18 cellular contexts compared by ENCODE assay signal in the genomic region with DNA sequence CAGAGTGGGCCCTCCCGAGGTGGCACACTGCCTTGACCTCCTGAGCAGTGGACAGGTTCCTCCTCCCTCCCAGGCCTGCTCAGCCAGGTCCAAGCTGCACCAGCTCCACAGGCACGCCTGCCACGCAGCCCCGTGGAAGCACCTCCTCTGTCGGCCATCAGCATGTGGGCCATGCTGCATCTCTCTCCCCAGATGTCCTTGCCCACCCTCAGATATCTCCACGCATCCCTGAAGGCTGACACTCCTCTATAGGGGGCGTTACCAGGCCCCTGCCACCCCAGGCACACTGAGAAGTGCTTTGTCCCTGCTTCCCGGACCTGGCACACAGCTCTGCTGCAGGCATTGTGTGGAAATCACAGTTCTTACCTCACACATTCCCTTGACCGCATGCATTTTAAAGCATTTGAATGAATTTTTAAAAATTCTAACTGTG.
A peak's percentile ranks its signal among the peaks of the same experiment; 100 is the strongest.
DNase-seq lines count a peak whose midpoint lies in the region; ATAC-seq, FAIRE-seq and TF ChIP-seq lines count a peak whose summit lies in the region.
"Had no signal": no experiment of that assay in that cellular context is flagged by ENCODE, and none has a peak within 500 bp of the region (broad histone marks: within the 10 kb centered on the region; RNA-seq: fewer than 3 reads in every experiment).

No MANE protein-coding gene starts in this region.

- H3K27me3 Mint-ChIP-seq in endodermal cell (ENCODE audit: insufficient read depth) (no peaks in the 10 kb centered on the region), neural progenitor cell (ENCODE audit: insufficient read depth, low read depth) (no peaks in the 10 kb centered on the region)
- peaks cover 39% of the 10 kb centered on the region for H3K27me3 Mint-ChIP-seq in stimulated activated memory B cell treated with anti-CD40 and anti-IgM and Interleukin-4, amounts not matched to agents 10 μg/mL and 1 μg/mL and 100 μg/mL, for 72 hours

- H3K9me3 Mint-ChIP-seq in endodermal cell (peaks cover 2% of the 10 kb centered on the region), neural progenitor cell (no peaks in the 10 kb centered on the region)
- no peaks in the 10 kb centered on the region for H3K9me3 Mint-ChIP-seq in stimulated activated memory B cell treated with anti-CD40 and anti-IgM and Interleukin-4, amounts not matched to agents 10 μg/mL and 1 μg/mL and 100 μg/mL, for 72 hours

- H4K20me1 ChIP-seq in neural progenitor cell (ENCODE audit: low read depth): no peaks in the 10 kb centered on the region

- peak; percentile 48 for ATAC-seq in stimulated activated memory B cell treated with anti-CD40 and anti-IgM and Interleukin-4, amounts not matched to agents 10 μg/mL and 1 μg/mL and 100 μg/mL, for 72 hours
- no peak for ATAC-seq in SK-N-SH treated with all-trans-retinoic acid at 6 μM for 48 hours
- ATAC-seq in HG02840 (IDR thresholded peaks at IDR 0.05; ENCODE audit: low FRiP score, unreplicated experiment): no peak
- ATAC-seq: Right ventricle myocardium inferior had no signal

- H3K4me1 ChIP-seq in endodermal cell (ENCODE audit: control insufficient read depth, insufficient read depth, low read length) (no peaks in the 10 kb centered on the region), neural progenitor cell (peaks cover 6% of the 10 kb centered on the region)
- H3K4me1 ChIP-seq: Peyer's patch had no signal

- H3K4me3 Mint-ChIP-seq in endodermal cell (no peak overlapping the region), neural progenitor cell (no peak overlapping the region)
- H3K4me3 Mint-ChIP-seq in stimulated activated memory B cell treated with anti-CD40 and anti-IgM and Interleukin-4, amounts not matched to agents 10 μg/mL and 1 μg/mL and 100 μg/mL, for 72 hours: no peak overlapping the region

- no peak overlapping the region for H3K4me2 ChIP-seq in neural progenitor cell

- H3K79me2 ChIP-seq in neural progenitor cell (ENCODE audit: low read depth): no peaks in the 10 kb centered on the region

- H3K36me3 Mint-ChIP-seq in endodermal cell (ENCODE audit: low read depth): no peaks in the 10 kb centered on the region
- H3K36me3 Mint-ChIP-seq in neural progenitor cell: no peaks in the 10 kb centered on the region
- H3K36me3 Mint-ChIP-seq in stimulated activated memory B cell treated with anti-CD40 and anti-IgM and Interleukin-4, amounts not matched to agents 10 μg/mL and 1 μg/mL and 100 μg/mL, for 72 hours: no peaks in the 10 kb centered on the region

- H3K9ac ChIP-seq in endodermal cell (ENCODE audit: extremely low read depth, low read length, poor library complexity, severe bottlenecking) (no peak overlapping the region), neural progenitor cell (no peak overlapping the region)
- H3K9ac ChIP-seq: GM23248 had no signal

- WGBS in endodermal cell (ENCODE audit: insufficient coverage in 1 of 2, insufficient read length in 1 of 2), 2 experiments: 80 to 100% methylated on average over 1 to 9 of the region's 9 CpGs

- H3K4me1 Mint-ChIP-seq in endodermal cell (peaks cover 8% of the 10 kb centered on the region), neural progenitor cell (peaks cover 21% of the 10 kb centered on the region)
- H3K4me1 Mint-ChIP-seq in stimulated activated memory B cell treated with anti-CD40 and anti-IgM and Interleukin-4, amounts not matched to agents 10 μg/mL and 1 μg/mL and 100 μg/mL, for 72 hours: peaks cover 12% of the 10 kb centered on the region

- H3K36me3 ChIP-seq in endodermal cell (ENCODE audit: control insufficient read depth, insufficient read depth, low read length): no peaks in the 10 kb centered on the region
- no peaks in the 10 kb centered on the region for H3K36me3 ChIP-seq in neural progenitor cell
- H3K36me3 ChIP-seq: Peyer's patch had no signal

- H3K4me3 ChIP-seq in endodermal cell (ENCODE audit: low read length): no peak overlapping the region
- no peak overlapping the region for H3K4me3 ChIP-seq in neural progenitor cell
- H3K4me3 ChIP-seq: GM23248, Peyer's patch had no signal

- no peak overlapping the region for H3K27ac ChIP-seq in endodermal cell (ENCODE audit: low read depth, low read length)
- H3K27ac ChIP-seq in neural progenitor cell: no peak overlapping the region
- H3K27ac ChIP-seq: GM23248, Peyer's patch had no signal

- no peak overlapping the region for H2AFZ ChIP-seq in neural progenitor cell (replicated peaks)
- H2AFZ ChIP-seq: GM23248 had no signal

- TF ChIP-seq CTCF in endodermal cell (conservative IDR thresholded peaks at IDR 0.05): peak; percentile 19
- TF ChIP-seq CTCF in neural progenitor cell (IDR thresholded peaks at IDR 0.05): no peak

- H3F3A ChIP-seq in neural progenitor cell (ENCODE audit: low read depth): no peaks in the 10 kb centered on the region

- FAIRE-seq in HTR-8/SVneo (lab: Jason Lieb, UNC): peak; percentile 57
- FAIRE-seq: GM18507 had no signal

- H3K27ac Mint-ChIP-seq in endodermal cell (no peak overlapping the region), neural progenitor cell (peak overlapping the region; percentile 73)
- H3K27ac Mint-ChIP-seq in stimulated activated memory B cell treated with anti-CD40 and anti-IgM and Interleukin-4, amounts not matched to agents 10 μg/mL and 1 μg/mL and 100 μg/mL, for 72 hours: no peak overlapping the region

- DNase-seq in HTR-8/SVneo (ENCODE audit: insufficient read length, low spot score) (no peak), endodermal cell (peak; percentile 67), neural progenitor cell (ENCODE audit: low spot score) (peak; percentile 10), MV-4-11 (lab: John Stamatoyannopoulos, UW) (no peak)
- DNase-seq: DMS79 treated with DMSO at 0.1 percent for 48 hours, GM23248, MM.1S, NCI-H1105, NCI-H1694 treated with DMSO at 0.1 percent for 48 hours, NCI-H2107, NCI-H2227 treated with DMSO at 0.1 percent for 48 hours, NCI-H524, Peyer's patch had no signal

- H3K27me3 ChIP-seq in endodermal cell (ENCODE audit: control insufficient read depth, insufficient read depth, low read length, poor library complexity, severe bottlenecking): no peaks in the 10 kb centered on the region
- no peaks in the 10 kb centered on the region for H3K27me3 ChIP-seq in neural progenitor cell

- no peaks in the 10 kb centered on the region for H3K9me3 ChIP-seq in endodermal cell (ENCODE audit: control insufficient read depth, low read length)
- H3K9me3 ChIP-seq in neural progenitor cell (ENCODE audit: low read depth): no peaks in the 10 kb centered on the region
- H3K9me3 ChIP-seq: Peyer's patch had no signal

TF ChIP-seq in SK-N-SH treated with all-trans-retinoic acid at 6 μM for 48 hours, 23 proteins besides CTCF, POLR2A, EP300 and RAD21 (continues in another document):
- TF ChIP-seq ARNTL (CRISPR knock-in tag; IDR thresholded peaks at IDR 0.05; ENCODE audit: borderline replicate concordance, low read depth): no peak
- no peak for TF ChIP-seq ZC3H10 (CRISPR knock-in tag; IDR thresholded peaks at IDR 0.05)
- TF ChIP-seq, protein P1, sequence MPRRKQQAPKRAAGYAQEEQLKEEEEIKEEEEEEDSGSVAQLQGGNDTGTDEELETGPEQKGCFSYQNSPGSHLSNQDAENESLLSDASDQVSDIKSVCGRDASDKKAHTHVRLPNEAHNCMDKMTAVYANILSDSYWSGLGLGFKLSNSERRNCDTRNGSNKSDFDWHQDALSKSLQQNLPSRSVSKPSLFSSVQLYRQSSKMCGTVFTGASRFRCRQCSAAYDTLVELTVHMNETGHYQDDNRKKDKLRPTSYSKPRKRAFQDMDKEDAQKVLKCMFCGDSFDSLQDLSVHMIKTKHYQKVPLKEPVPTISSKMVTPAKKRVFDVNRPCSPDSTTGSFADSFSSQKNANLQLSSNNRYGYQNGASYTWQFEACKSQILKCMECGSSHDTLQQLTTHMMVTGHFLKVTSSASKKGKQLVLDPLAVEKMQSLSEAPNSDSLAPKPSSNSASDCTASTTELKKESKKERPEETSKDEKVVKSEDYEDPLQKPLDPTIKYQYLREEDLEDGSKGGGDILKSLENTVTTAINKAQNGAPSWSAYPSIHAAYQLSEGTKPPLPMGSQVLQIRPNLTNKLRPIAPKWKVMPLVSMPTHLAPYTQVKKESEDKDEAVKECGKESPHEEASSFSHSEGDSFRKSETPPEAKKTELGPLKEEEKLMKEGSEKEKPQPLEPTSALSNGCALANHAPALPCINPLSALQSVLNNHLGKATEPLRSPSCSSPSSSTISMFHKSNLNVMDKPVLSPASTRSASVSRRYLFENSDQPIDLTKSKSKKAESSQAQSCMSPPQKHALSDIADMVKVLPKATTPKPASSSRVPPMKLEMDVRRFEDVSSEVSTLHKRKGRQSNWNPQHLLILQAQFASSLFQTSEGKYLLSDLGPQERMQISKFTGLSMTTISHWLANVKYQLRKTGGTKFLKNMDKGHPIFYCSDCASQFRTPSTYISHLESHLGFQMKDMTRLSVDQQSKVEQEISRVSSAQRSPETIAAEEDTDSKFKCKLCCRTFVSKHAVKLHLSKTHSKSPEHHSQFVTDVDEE (CRISPR knock-in tag; IDR thresholded peaks at IDR 0.05): no peak
- TF ChIP-seq OSR1 (CRISPR knock-in tag; IDR thresholded peaks at IDR 0.05): no peak
- TF ChIP-seq BACH2 (CRISPR knock-in tag; IDR thresholded peaks at IDR 0.05; ENCODE audit: borderline replicate concordance): no peak
- no peak for TF ChIP-seq ZNF565 (CRISPR knock-in tag; conservative IDR thresholded peaks at IDR 0.05; ENCODE audit: low read depth)
- TF ChIP-seq ZNF70 (CRISPR knock-in tag; IDR thresholded peaks at IDR 0.05): no peak
- TF ChIP-seq GLIS3 (CRISPR knock-in tag; IDR thresholded peaks at IDR 0.05): no peak
- TF ChIP-seq TCF4 (CRISPR knock-in tag; IDR thresholded peaks at IDR 0.05; ENCODE audit: borderline replicate concordance): no peak
- no peak for TF ChIP-seq ZFP3 (CRISPR knock-in tag; IDR thresholded peaks at IDR 0.05)
- TF ChIP-seq ESRRG (CRISPR knock-in tag; IDR thresholded peaks at IDR 0.05): no peak
- TF ChIP-seq PPARA (CRISPR knock-in tag; IDR thresholded peaks at IDR 0.05; ENCODE audit: borderline replicate concordance): no peak
- no peak for TF ChIP-seq RARB (CRISPR knock-in tag; IDR thresholded peaks at IDR 0.05)
- TF ChIP-seq ISL1 (CRISPR knock-in tag; IDR thresholded peaks at IDR 0.05): no peak
- TF ChIP-seq, protein P2, sequence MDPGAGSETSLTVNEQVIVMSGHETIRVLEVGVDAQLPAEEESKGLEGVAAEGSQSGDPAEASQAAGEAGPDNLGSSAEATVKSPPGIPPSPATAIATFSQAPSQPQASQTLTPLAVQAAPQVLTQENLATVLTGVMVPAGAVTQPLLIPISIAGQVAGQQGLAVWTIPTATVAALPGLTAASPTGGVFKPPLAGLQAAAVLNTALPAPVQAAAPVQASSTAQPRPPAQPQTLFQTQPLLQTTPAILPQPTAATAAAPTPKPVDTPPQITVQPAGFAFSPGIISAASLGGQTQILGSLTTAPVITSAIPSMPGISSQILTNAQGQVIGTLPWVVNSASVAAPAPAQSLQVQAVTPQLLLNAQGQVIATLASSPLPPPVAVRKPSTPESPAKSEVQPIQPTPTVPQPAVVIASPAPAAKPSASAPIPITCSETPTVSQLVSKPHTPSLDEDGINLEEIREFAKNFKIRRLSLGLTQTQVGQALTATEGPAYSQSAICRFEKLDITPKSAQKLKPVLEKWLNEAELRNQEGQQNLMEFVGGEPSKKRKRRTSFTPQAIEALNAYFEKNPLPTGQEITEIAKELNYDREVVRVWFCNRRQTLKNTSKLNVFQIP (CRISPR knock-in tag; IDR thresholded peaks at IDR 0.05; ENCODE audit: borderline replicate concordance, low read depth): no peak

Comparison
In these comparisons a context has a peak if more than half of its experiments do, and no peak if none do; other contexts are left out.
1. DNase-seq: peak in endodermal cell (single experiment) and neural progenitor cell (single experiment); none in HTR-8/SVneo (single experiment) and MV-4-11 (single experiment).